ENCODE assay signal across 20 cellular contexts in the genomic region with DNA sequence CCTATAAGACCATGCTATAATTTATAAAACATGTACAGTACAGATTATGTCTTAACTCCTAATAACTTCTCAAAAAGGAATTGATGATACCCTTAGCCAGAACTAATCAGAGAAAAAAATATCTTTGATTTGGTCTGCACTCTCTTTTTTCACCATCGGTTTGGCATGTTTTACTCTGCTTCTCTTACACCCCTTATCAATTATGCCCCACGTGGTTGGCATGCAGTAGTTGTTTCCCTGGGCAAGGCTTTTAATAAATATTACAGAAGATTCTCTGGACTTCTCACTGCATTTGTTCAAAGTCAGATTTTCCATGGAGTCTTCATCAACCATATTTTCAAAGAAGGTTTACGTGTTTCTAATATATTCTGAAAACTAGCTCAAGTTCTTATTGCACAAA.
DNase-seq lines count a peak whose midpoint lies in the region; ATAC-seq, FAIRE-seq and TF ChIP-seq lines count a peak whose summit lies in the region.
"Had no signal": no experiment of that assay in that cellular context is flagged by ENCODE, and none has a peak within 500 bp of the region (broad histone marks: within the 10 kb centered on the region; RNA-seq: fewer than 3 reads in every experiment).

No MANE protein-coding gene starts in this region.

- no peaks in the 10 kb centered on the region for H3K4me1 ChIP-seq in A549
- peaks cover 11% of the 10 kb centered on the region for H3K4me1 ChIP-seq in body of pancreas
- no peaks in the 10 kb centered on the region for H3K4me1 ChIP-seq in naive thymus-derived CD4-positive, alpha-beta T cell (ENCODE audit: control insufficient read depth in 2 of 2, insufficient read depth in 2 of 2, low read length in 2 of 2)

- H3K4me2 ChIP-seq in A549 = no peak overlapping the region
- H3K4me2 ChIP-seq: GM23338 had no signal

- peak; percentile 36 for FAIRE-seq in A549 (lab: Jason Lieb, UNC)
- FAIRE-seq: G401.6, GM12878 had no signal

- intact Hi-C loops in body of pancreas (cut with DNase I) = no loop called here
- intact Hi-C loops in naive thymus-derived CD4-positive, alpha-beta T cell (cut with micrococcal nuclease) = no loop called here

- no peaks in the 10 kb centered on the region for H3K36me3 ChIP-seq in SK-N-MC (ENCODE audit: insufficient read depth, low read length)
- H3K36me3 ChIP-seq in body of pancreas (replicated peaks in 1 of 2; ENCODE audit: insufficient read depth in 1 of 2, low read depth in 2 of 2) = no peaks in the 10 kb centered on the region
- no peaks in the 10 kb centered on the region for H3K36me3 ChIP-seq in naive thymus-derived CD4-positive, alpha-beta T cell (ENCODE audit: control insufficient read depth in 2 of 3, insufficient read depth in 3 of 3, low read length in 3 of 3)

- H3K27ac ChIP-seq in A549 (no peak overlapping the region), SK-N-MC (0 out of 2 replicates have a peak overlapping the region, but pooled peaks have one; percentile 22), body of pancreas (no peak overlapping the region)
- H3K27ac ChIP-seq in naive thymus-derived CD4-positive, alpha-beta T cell (ENCODE audit: low read depth, low read length) = no peak overlapping the region

- no peaks in the 10 kb centered on the region for H3K27me3 Mint-ChIP-seq in nephron (ENCODE audit: low read depth)
- peaks cover 0 to 16% (median 6%) of the 10 kb centered on the region in 5 donors for H3K27me3 Mint-ChIP-seq in naive thymus-derived CD4-positive, alpha-beta T cell
- H3K27me3 Mint-ChIP-seq: CD4-positive, alpha-beta memory T cell had no signal

- H3K9me3 Mint-ChIP-seq in nephron = no peaks in the 10 kb centered on the region
- peaks cover 0 to 4% (median 0%) of the 10 kb centered on the region in 11 donors for H3K9me3 Mint-ChIP-seq in naive thymus-derived CD4-positive, alpha-beta T cell
- H3K9me3 Mint-ChIP-seq: GM23338, H9 had no signal

- no peaks in the 10 kb centered on the region for H3K27me3 ChIP-seq in body of pancreas
- no peaks in the 10 kb centered on the region for H3K27me3 ChIP-seq in naive thymus-derived CD4-positive, alpha-beta T cell (ENCODE audit: control insufficient read depth in 2 of 2, insufficient read depth in 2 of 2, low read length in 2 of 2)

- no peak for TF ChIP-seq RAD21 in A549 (conservative IDR thresholded peaks at IDR 0.05 in 1 of 2, IDR thresholded peaks at IDR 0.05 in 1 of 2)

- H3K4me3 Mint-ChIP-seq in nephron = no peak overlapping the region
- no peak overlapping the region for H3K4me3 Mint-ChIP-seq in naive thymus-derived CD4-positive, alpha-beta T cell
- H3K4me3 Mint-ChIP-seq: CD4-positive, alpha-beta memory T cell; GM23338; H9 had no signal

- POLR2A ChIA-PET in A549 (lab: Yijun Ruan, JAX) = no interaction called here
- POLR2A ChIA-PET in naive thymus-derived CD4-positive, alpha-beta T cell (lab: Charles Lee) = no interaction called here

- no peak for DNase-seq in A549 (ENCODE audit: low read depth in 1 of 2, low spot score in 1 of 2)
- no peak for DNase-seq in SK-N-MC (ENCODE audit: low read depth, low spot score)
- peak in 1 of 4 donors; percentile 35 for DNase-seq in body of pancreas
- no peak for DNase-seq in DMS114 treated with DMSO at 0.1 percent for 48 hours (lab: John Stamatoyannopoulos, UW; ENCODE audit: unreplicated experiment)
- DNase-seq in naive thymus-derived CD4-positive, alpha-beta T cell = no peak
- DNase-seq in ecto neural progenitor cell (ENCODE audit: low spot score) = no peak
- DNase-seq: 8988T; C1 segment of cervical spinal cord; Calu3; CD4-positive, alpha-beta memory T cell; COR-L47; DMS153; DND-41; H9 had no signal

- H3K36me3 Mint-ChIP-seq in nephron (ENCODE audit: low read depth) = no peaks in the 10 kb centered on the region
- H3K36me3 Mint-ChIP-seq in naive thymus-derived CD4-positive, alpha-beta T cell = no peaks in the 10 kb centered on the region
- H3K36me3 Mint-ChIP-seq: CD4-positive, alpha-beta memory T cell had no signal

- H3K4me3 ChIP-seq in A549 (no peak overlapping the region), SK-N-MC (no peak overlapping the region), body of pancreas (no peak overlapping the region)
- no peak overlapping the region for H3K4me3 ChIP-seq in naive thymus-derived CD4-positive, alpha-beta T cell (ENCODE audit: low read length)
- H3K4me3 ChIP-seq: GM12878, GM23338 had no signal

- H3K9me3 ChIP-seq in A549 (no peaks in the 10 kb centered on the region), SK-N-MC (ENCODE audit: low read depth, low read length) (no peaks in the 10 kb centered on the region), body of pancreas (no peaks in the 10 kb centered on the region)
- no peaks in the 10 kb centered on the region for H3K9me3 ChIP-seq in naive thymus-derived CD4-positive, alpha-beta T cell (ENCODE audit: control insufficient read depth in 2 of 3, low read length in 3 of 3)

- peak overlapping the region in 2 of 3 experiments; percentile 38 to 99 for H3K27ac Mint-ChIP-seq in nephron
- H3K27ac Mint-ChIP-seq in naive thymus-derived CD4-positive, alpha-beta T cell = no peak overlapping the region
- H3K27ac Mint-ChIP-seq: CD4-positive, alpha-beta memory T cell; H9 had no signal

- 41% methylated on average over 3 of the region's 3 CpGs for WGBS in A549 (ENCODE audit: missing lambda C conversion rate)
- WGBS in body of pancreas, 2 donors = 38 to 39% methylated on average over 3 of the region's 3 CpGs

- no peak for TF ChIP-seq EP300 in A549 (IDR thresholded peaks at IDR 0.05)

- peaks cover 57% of the 10 kb centered on the region for H3K4me1 Mint-ChIP-seq in nephron
- no peaks in the 10 kb centered on the region for H3K4me1 Mint-ChIP-seq in naive thymus-derived CD4-positive, alpha-beta T cell
- H3K4me1 Mint-ChIP-seq: CD4-positive, alpha-beta memory T cell had no signal

- TF ChIP-seq POLR2A in A549 (IDR thresholded peaks at IDR 0.05; ENCODE audit: low read length) = no peak
- TF ChIP-seq POLR2A in body of pancreas (IDR thresholded peaks at IDR 0.05) = no peak

- CTCF ChIA-PET in A549 (lab: Yijun Ruan, JAX) = interaction anchor here (0.6 to 5.8 kb wide), 3 partner anchors 266 to 737 kb away, joined by 3 to 29 read pairs (median 4); no protein-coding TSS in a partner anchor
- CTCF ChIA-PET in naive thymus-derived CD4-positive, alpha-beta T cell (lab: Charles Lee) = no interaction called here

- TF ChIP-seq CTCF in A549 (IDR thresholded peaks at IDR 0.05) (no peak), body of pancreas (IDR thresholded peaks at IDR 0.05) (peak in 2 of 7 experiments; percentile 15 to 16), nephron (IDR thresholded peaks at IDR 0.05; ENCODE audit: unreplicated experiment in 3 of 3) (no peak)

- ATAC-seq in A549 (no peak), body of pancreas (peak; percentile 50), GM18867 (IDR thresholded peaks at IDR 0.05; ENCODE audit: unreplicated experiment) (no peak)
- ATAC-seq in naive thymus-derived CD4-positive, alpha-beta T cell = no peak
- ATAC-seq: GM12878, GM23338, HCT116 had no signal

- H3K9ac ChIP-seq in SK-N-MC (ENCODE audit: insufficient read length) = no peak overlapping the region

TF ChIP-seq in A549, 52 proteins besides CTCF, POLR2A, EP300 and RAD21:
- TF ChIP-seq HOXA7 (CRISPR knock-in tag; IDR thresholded peaks at IDR 0.05) = no peak
- TF ChIP-seq SREBF2 (IDR thresholded peaks at IDR 0.05) = no peak
- TF ChIP-seq, protein P1, sequence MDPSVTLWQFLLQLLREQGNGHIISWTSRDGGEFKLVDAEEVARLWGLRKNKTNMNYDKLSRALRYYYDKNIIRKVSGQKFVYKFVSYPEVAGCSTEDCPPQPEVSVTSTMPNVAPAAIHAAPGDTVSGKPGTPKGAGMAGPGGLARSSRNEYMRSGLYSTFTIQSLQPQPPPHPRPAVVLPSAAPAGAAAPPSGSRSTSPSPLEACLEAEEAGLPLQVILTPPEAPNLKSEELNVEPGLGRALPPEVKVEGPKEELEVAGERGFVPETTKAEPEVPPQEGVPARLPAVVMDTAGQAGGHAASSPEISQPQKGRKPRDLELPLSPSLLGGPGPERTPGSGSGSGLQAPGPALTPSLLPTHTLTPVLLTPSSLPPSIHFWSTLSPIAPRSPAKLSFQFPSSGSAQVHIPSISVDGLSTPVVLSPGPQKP (IDR thresholded peaks at IDR 0.05; ENCODE audit: low read depth, low read length) = no peak

Comparison
In these comparisons a context has a peak if more than half of its experiments do, and no peak if none do; other contexts are left out.
1. H3K27ac Mint-ChIP-seq: peak in nephron (2 of 3); none in naive thymus-derived CD4-positive, alpha-beta T cell (0 of 9).